ENCODE assay signal across 1 cellular context in the genomic region with DNA sequence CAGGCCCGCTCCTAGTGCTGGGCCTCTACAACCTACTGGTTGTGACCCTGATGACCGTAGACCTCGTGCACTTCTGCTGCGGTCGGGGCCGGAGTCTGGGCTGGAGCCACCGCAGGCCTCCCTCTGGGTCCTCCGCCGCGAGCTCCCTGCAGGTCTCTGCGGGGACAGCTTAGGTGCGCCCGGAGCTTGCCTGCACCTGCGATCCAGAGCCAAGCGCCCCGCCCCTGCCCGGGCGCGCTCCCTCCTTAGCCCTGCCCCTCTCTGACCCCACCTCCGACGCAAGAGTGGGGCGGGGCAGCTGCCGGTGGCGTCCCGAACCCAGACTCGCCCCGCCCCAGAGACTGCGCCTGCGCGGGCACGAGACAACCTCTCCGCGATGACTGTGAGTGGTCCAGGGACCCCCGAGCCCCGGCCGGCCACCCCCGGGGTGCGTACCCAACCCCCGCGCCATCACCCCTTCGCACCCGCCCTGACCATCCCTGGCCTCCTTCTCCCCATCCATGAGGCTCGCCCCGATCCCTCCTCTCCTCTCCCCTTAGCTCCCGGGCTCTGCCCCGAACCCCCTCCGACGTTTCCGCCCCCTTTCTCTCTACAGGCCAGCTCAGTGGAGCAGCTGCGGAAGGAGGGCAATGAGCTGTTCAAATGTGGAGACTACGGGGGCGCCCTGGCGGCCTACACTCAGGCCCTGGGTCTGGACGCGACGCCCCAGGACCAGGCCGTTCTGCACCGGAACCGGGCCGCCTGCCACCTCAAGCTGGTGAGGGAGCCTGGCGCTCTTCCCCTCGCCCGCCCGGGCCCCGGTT.
TF ChIP-seq lines count a peak whose summit lies in the region.

A gene with protein sequence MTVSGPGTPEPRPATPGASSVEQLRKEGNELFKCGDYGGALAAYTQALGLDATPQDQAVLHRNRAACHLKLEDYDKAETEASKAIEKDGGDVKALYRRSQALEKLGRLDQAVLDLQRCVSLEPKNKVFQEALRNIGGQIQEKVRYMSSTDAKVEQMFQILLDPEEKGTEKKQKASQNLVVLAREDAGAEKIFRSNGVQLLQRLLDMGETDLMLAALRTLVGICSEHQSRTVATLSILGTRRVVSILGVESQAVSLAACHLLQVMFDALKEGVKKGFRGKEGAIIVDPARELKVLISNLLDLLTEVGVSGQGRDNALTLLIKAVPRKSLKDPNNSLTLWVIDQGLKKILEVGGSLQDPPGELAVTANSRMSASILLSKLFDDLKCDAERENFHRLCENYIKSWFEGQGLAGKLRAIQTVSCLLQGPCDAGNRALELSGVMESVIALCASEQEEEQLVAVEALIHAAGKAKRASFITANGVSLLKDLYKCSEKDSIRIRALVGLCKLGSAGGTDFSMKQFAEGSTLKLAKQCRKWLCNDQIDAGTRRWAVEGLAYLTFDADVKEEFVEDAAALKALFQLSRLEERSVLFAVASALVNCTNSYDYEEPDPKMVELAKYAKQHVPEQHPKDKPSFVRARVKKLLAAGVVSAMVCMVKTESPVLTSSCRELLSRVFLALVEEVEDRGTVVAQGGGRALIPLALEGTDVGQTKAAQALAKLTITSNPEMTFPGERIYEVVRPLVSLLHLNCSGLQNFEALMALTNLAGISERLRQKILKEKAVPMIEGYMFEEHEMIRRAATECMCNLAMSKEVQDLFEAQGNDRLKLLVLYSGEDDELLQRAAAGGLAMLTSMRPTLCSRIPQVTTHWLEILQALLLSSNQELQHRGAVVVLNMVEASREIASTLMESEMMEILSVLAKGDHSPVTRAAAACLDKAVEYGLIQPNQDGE (plus strand): TSS at position 337 of the 803 bp plus-strand sequence. CDS start 40 bp downstream, at position 377.

TF ChIP-seq in HepG2, 621 proteins besides CTCF, POLR2A, EP300 and RAD21 (continued from another document and continues in another):
- TF ChIP-seq ZNF18 (CRISPR knock-in tag; IDR thresholded peaks at IDR 0.05; ENCODE audit: insufficient replicate concordance) (peak; percentile 52), ZNF746 (CRISPR knock-in tag; IDR thresholded peaks at IDR 0.05) (no peak), ZBTB3 (CRISPR knock-in tag; IDR thresholded peaks at IDR 0.05; ENCODE audit: borderline replicate concordance, low read depth) (no peak), GMEB1 (CRISPR knock-in tag; IDR thresholded peaks at IDR 0.05; ENCODE audit: borderline replicate concordance) (peak; percentile 61), ZZZ3 (CRISPR knock-in tag; IDR thresholded peaks at IDR 0.05; ENCODE audit: borderline replicate concordance) (peak; percentile 17; the same call in 1 of the 2 replicates), ZNF468 (CRISPR knock-in tag; IDR thresholded peaks at IDR 0.05) (no peak), ZNF564 (CRISPR knock-in tag; IDR thresholded peaks at IDR 0.05) (0 out of 2 replicates have a peak, but pooled peaks have one; percentile 50), MEIS1 (CRISPR knock-in tag; IDR thresholded peaks at IDR 0.05; ENCODE audit: borderline replicate concordance) (peak; percentile 17; the same call in 1 of the 2 replicates), HNF4G (IDR thresholded peaks at IDR 0.05; ENCODE audit: borderline replicate concordance, low read depth, low read length) (no peak), HNF4G (CRISPR knock-in tag; IDR thresholded peaks at IDR 0.05; ENCODE audit: borderline replicate concordance, low read depth) (no peak), CBX1 (IDR thresholded peaks at IDR 0.05; ENCODE audit: low read depth) (no peak), UBTF (CRISPR knock-in tag; IDR thresholded peaks at IDR 0.05) (peak; percentile 49), GPN1 (CRISPR knock-in tag; IDR thresholded peaks at IDR 0.05; ENCODE audit: borderline replicate concordance) (no peak), ZSCAN30 (CRISPR knock-in tag; IDR thresholded peaks at IDR 0.05) (no peak), DZIP1 (CRISPR knock-in tag; IDR thresholded peaks at IDR 0.05) (peak; percentile 54; the same call in 1 of the 2 replicates), ZNF552 (CRISPR knock-in tag; IDR thresholded peaks at IDR 0.05; ENCODE audit: borderline replicate concordance) (no peak), TBX3 (IDR thresholded peaks at IDR 0.05; ENCODE audit: borderline replicate concordance) (no peak), ZFP36L1 (CRISPR knock-in tag; IDR thresholded peaks at IDR 0.05) (no peak), TP53 (CRISPR knock-in tag; conservative IDR thresholded peaks at IDR 0.05) (0 out of 2 replicates have a peak, but pooled peaks have one; percentile 25), SPEN (CRISPR knock-in tag; IDR thresholded peaks at IDR 0.05; ENCODE audit: low read depth) (no peak; the same call in 1 of the 2 replicates), ISX (CRISPR knock-in tag; conservative IDR thresholded peaks at IDR 0.05) (no peak), ZBTB8A (CRISPR knock-in tag; IDR thresholded peaks at IDR 0.05; ENCODE audit: borderline replicate concordance, low read depth) (peak; percentile 67; the same call in 1 of the 2 replicates), TOPORS (CRISPR knock-in tag; IDR thresholded peaks at IDR 0.05) (no peak), DRAP1 (CRISPR knock-in tag; IDR thresholded peaks at IDR 0.05) (peak; percentile 87)
- TF ChIP-seq, protein P1, sequence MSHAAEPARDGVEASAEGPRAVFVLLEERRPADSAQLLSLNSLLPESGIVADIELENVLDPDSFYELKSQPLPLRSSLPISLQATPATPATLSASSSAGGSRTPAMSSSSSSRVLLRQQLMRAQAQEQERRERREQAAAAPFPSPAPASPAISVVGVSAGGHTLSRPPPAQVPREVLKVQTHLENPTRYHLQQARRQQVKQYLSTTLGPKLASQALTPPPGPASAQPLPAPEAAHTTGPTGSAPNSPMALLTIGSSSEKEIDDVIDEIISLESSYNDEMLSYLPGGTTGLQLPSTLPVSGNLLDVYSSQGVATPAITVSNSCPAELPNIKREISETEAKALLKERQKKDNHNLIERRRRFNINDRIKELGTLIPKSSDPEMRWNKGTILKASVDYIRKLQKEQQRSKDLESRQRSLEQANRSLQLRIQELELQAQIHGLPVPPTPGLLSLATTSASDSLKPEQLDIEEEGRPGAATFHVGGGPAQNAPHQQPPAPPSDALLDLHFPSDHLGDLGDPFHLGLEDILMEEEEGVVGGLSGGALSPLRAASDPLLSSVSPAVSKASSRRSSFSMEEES (CRISPR knock-in tag; IDR thresholded peaks at IDR 0.05): no peak
- TF ChIP-seq, protein P2, sequence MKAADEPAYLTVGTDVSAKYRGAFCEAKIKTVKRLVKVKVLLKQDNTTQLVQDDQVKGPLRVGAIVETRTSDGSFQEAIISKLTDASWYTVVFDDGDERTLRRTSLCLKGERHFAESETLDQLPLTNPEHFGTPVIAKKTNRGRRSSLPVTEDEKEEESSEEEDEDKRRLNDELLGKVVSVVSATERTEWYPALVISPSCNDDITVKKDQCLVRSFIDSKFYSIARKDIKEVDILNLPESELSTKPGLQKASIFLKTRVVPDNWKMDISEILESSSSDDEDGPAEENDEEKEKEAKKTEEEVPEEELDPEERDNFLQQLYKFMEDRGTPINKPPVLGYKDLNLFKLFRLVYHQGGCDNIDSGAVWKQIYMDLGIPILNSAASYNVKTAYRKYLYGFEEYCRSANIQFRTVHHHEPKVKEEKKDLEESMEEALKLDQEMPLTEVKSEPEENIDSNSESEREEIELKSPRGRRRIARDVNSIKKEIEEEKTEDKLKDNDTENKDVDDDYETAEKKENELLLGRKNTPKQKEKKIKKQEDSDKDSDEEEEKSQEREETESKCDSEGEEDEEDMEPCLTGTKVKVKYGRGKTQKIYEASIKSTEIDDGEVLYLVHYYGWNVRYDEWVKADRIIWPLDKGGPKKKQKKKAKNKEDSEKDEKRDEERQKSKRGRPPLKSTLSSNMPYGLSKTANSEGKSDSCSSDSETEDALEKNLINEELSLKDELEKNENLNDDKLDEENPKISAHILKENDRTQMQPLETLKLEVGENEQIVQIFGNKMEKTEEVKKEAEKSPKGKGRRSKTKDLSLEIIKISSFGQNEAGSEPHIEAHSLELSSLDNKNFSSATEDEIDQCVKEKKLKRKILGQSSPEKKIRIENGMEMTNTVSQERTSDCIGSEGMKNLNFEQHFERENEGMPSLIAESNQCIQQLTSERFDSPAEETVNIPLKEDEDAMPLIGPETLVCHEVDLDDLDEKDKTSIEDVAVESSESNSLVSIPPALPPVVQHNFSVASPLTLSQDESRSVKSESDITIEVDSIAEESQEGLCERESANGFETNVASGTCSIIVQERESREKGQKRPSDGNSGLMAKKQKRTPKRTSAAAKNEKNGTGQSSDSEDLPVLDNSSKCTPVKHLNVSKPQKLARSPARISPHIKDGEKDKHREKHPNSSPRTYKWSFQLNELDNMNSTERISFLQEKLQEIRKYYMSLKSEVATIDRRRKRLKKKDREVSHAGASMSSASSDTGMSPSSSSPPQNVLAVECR (CRISPR knock-in tag; IDR thresholded peaks at IDR 0.05; ENCODE audit: borderline replicate concordance): peak; percentile 69; the same call in 1 of the 2 replicates
- TF ChIP-seq, protein P3, sequence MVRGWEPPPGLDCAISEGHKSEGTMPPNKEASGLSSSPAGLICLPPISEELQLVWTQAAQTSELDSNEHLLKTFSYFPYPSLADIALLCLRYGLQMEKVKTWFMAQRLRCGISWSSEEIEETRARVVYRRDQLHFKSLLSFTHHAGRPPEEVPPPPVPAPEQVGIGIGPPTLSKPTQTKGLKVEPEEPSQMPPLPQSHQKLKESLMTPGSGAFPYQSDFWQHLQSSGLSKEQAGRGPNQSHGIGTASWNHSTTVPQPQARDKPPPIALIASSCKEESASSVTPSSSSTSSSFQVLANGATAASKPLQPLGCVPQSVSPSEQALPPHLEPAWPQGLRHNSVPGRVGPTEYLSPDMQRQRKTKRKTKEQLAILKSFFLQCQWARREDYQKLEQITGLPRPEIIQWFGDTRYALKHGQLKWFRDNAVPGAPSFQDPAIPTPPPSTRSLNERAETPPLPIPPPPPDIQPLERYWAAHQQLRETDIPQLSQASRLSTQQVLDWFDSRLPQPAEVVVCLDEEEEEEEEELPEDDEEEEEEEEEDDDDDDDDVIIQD (CRISPR knock-in tag; IDR thresholded peaks at IDR 0.05; ENCODE audit: low read depth): peak; percentile 80; the same call in 1 of the 2 replicates
